In genomic region chr20:63691711-63692435, GRCh38 we compare ENCODE assay signal across 13 cellular contexts. TPM values are rescaled to one million over a fixed set of nuclear protein-coding genes. Genes with fewer than 3 reads are reported as not detected.
DNase-seq lines count a peak whose midpoint lies in the region; TF ChIP-seq lines count a peak whose summit lies in the region.
"Had no signal": no experiment of that assay in that cellular context is flagged by ENCODE, and none has a peak within 500 bp of the region (broad histone marks: within the 10 kb centered on the region; RNA-seq: fewer than 3 reads in every experiment).

No MANE protein-coding gene starts in this region.

- no peak overlapping the region for H2BK12ac ChIP-seq in mesenchymal stem cell (ENCODE audit: low read length in 2 of 2)

- peak overlapping the region; percentile 16 for H4K91ac ChIP-seq in mesenchymal stem cell (ENCODE audit: low read length)

- peak overlapping the region in 4 of 11 experiments; percentile 3 to 50 (median 34); a peak in 4 of 22 replicates for H3K9ac ChIP-seq in BLaER1 treated with 17β-estradiol and CSF1 and Interleukin-3, amounts not matched to agents 10 nM and 100 nM
- H3K9ac ChIP-seq in mesenchymal stem cell (ENCODE audit: low read length) = no peak overlapping the region

- H2BK120ac ChIP-seq in mesenchymal stem cell (ENCODE audit: low read depth, low read length) = no peak overlapping the region

- no peak overlapping the region for H3K4me3 ChIP-seq in BLaER1 treated with 17β-estradiol and CSF1 and Interleukin-3, amounts not matched to agents 10 nM and 100 nM
- H3K4me3 ChIP-seq in PC-9 (no peak overlapping the region), mesenchymal stem cell (ENCODE audit: insufficient read depth in 1 of 2, low read depth in 1 of 2, low read length in 2 of 2) (no peak overlapping the region)

- H2BK5ac ChIP-seq in mesenchymal stem cell (ENCODE audit: low read depth, low read length, poor library complexity, severe bottlenecking) = no peak overlapping the region

- CTCF ChIA-PET in PC-9 (lab: Charles Lee) = interaction anchor here (0.6 kb wide), 1 partner anchor 102 kb away, joined by 5 read pairs; no protein-coding TSS in a partner anchor

- peaks cover 37% of the 10 kb centered on the region for H3F3A ChIP-seq in PC-9 (ENCODE audit: insufficient read depth, low read depth)

- no peaks in the 10 kb centered on the region for H3K9me3 ChIP-seq in BLaER1 treated with 17β-estradiol and CSF1 and Interleukin-3, amounts not matched to agents 10 nM and 100 nM (replicated peaks in 1 of 11)
- H3K9me3 ChIP-seq in PC-9 (ENCODE audit: insufficient read depth, low read depth) = no peaks in the 10 kb centered on the region
- no peaks in the 10 kb centered on the region for H3K9me3 ChIP-seq in mesenchymal stem cell (ENCODE audit: control insufficient read depth, low read length)

- BruUV-seq in PC-9 (replicated peaks; lab: Mats Ljungman, UMichigan) = no TSS peak

- H4K8ac ChIP-seq in mesenchymal stem cell (ENCODE audit: low read length) = no peak overlapping the region

- peaks cover 8% of the 10 kb centered on the region for H3K79me1 ChIP-seq in mesenchymal stem cell (replicated peaks; ENCODE audit: low read length, poor library complexity, severe bottlenecking)

- no peak for DNase-seq in PC-9
- no peak for DNase-seq in mesenchymal stem cell
- DNase-seq in activated CD8-positive, alpha-beta memory T cell treated with anti-CD3 and anti-CD28 coated beads for 24 hours = no peak
- no peak for DNase-seq in CD1c-positive myeloid dendritic cell (ENCODE audit: extremely low spot score)
- no peak for DNase-seq in SIG-M5 (lab: John Stamatoyannopoulos, UW)
- DNase-seq: caudate nucleus; CD4-positive, alpha-beta memory T cell; NCI-H1092; NCI-H446 treated with DMSO at 0.1 percent for 48 hours; SHP77; stimulated activated CD4-positive, alpha-beta T cell treated with anti-CD3 and anti-CD28 coated beads, Interleukin-12 subunit alpha, Interleukin-12 subunit beta, amount 100 ng/mL, for 4 hours; stimulated activated CD8-positive, alpha-beta memory T cell treated with anti-CD3 and anti-CD28 coated beads, Interleukin-4, amount 100 ng/mL, for 48 hours had no signal

- H3K23ac ChIP-seq in mesenchymal stem cell (ENCODE audit: low read length in 2 of 2) = no peak overlapping the region

- no peak overlapping the region for H3K4ac ChIP-seq in mesenchymal stem cell (ENCODE audit: low read depth in 1 of 2, low read length in 2 of 2)

- no peaks in the 10 kb centered on the region for H3K79me2 ChIP-seq in PC-9 (ENCODE audit: low read depth)

- peaks cover 0 to 23% (median 5%) of the 10 kb centered on the region in 11 experiments; a peak in 9 of 22 replicates for H3K36me3 ChIP-seq in BLaER1 treated with 17β-estradiol and CSF1 and Interleukin-3, amounts not matched to agents 10 nM and 100 nM
- H3K36me3 ChIP-seq in PC-9 (ENCODE audit: low read depth) (no peaks in the 10 kb centered on the region), mesenchymal stem cell (ENCODE audit: control insufficient read depth in 1 of 2, insufficient read depth in 2 of 2, low read depth in 1 of 2, low read length in 2 of 2) (peaks cover 4 to 63% of the 10 kb centered on the region in 2 experiments)

- peaks cover under 1 to 60% (median 31%) of the 10 kb centered on the region in 11 experiments; a peak in 21 of 22 replicates for H4K20me1 ChIP-seq in BLaER1 treated with 17β-estradiol and CSF1 and Interleukin-3, amounts not matched to agents 10 nM and 100 nM
- no peaks in the 10 kb centered on the region for H4K20me1 ChIP-seq in PC-9 (ENCODE audit: insufficient read depth)

- H3K27ac ChIP-seq in BLaER1 treated with 17β-estradiol and CSF1 and Interleukin-3, amounts not matched to agents 10 nM and 100 nM = no peak overlapping the region
- H3K27ac ChIP-seq in PC-9 (0 out of 2 replicates have a peak overlapping the region, but pooled peaks have one; percentile 23), mesenchymal stem cell (ENCODE audit: low read length, poor library complexity, severe bottlenecking) (no peak overlapping the region)

- H2AK5ac ChIP-seq in mesenchymal stem cell (ENCODE audit: low read length, severe bottlenecking) = no peak overlapping the region

- H3K4me2 ChIP-seq in BLaER1 treated with 17β-estradiol and CSF1 and Interleukin-3, amounts not matched to agents 10 nM and 100 nM = peak overlapping the region; percentile 23 to 66 (median 54); a peak in 21 of 22 replicates
- peak overlapping the region; percentile 37; the same call in 1 of the 2 replicates for H3K4me2 ChIP-seq in PC-9
- no peak overlapping the region for H3K4me2 ChIP-seq in mesenchymal stem cell (ENCODE audit: low read length, poor library complexity, severe bottlenecking)

- H2AFZ ChIP-seq in PC-9 (no peak overlapping the region), mesenchymal stem cell (ENCODE audit: low read depth, low read length) (no peak overlapping the region)

- TF ChIP-seq CTCF in PC-9 (conservative IDR thresholded peaks at IDR 0.05) = no peak

- H3K4me1 ChIP-seq in BLaER1 treated with 17β-estradiol and CSF1 and Interleukin-3, amounts not matched to agents 10 nM and 100 nM = peaks cover 46 to 59% (median 52%) of the 10 kb centered on the region in 10 experiments
- peaks cover 31% of the 10 kb centered on the region for H3K4me1 ChIP-seq in PC-9 (replicated peaks; ENCODE audit: insufficient read depth)
- H3K4me1 ChIP-seq in mesenchymal stem cell (ENCODE audit: control insufficient read depth, insufficient read depth, low read depth, low read length) = peaks cover 42% of the 10 kb centered on the region

- POLR2A ChIA-PET in PC-9 (lab: Charles Lee; ENCODE audit: unreplicated experiment) = no interaction called here

- intact Hi-C loops in PC-9 (cut with micrococcal nuclease; ENCODE audit: unreplicated experiment) = no loop called here

- H3K27me3 ChIP-seq in BLaER1 treated with 17β-estradiol and CSF1 and Interleukin-3, amounts not matched to agents 10 nM and 100 nM = no peaks in the 10 kb centered on the region
- H3K27me3 ChIP-seq in PC-9 (ENCODE audit: insufficient read depth, low read depth) (no peaks in the 10 kb centered on the region), mesenchymal stem cell (ENCODE audit: control insufficient read depth in 1 of 2, insufficient read depth in 1 of 2, low read length in 2 of 2) (no peaks in the 10 kb centered on the region)

- no peaks in the 10 kb centered on the region for H3K9me2 ChIP-seq in PC-9 (ENCODE audit: insufficient read depth)

- H3K14ac ChIP-seq in mesenchymal stem cell (ENCODE audit: low read length in 2 of 2) = no peak overlapping the region

- 95% methylated on average over 17 of the region's 21 CpGs for WGBS in mesenchymal stem cell

- no peak overlapping the region for H2BK15ac ChIP-seq in mesenchymal stem cell (ENCODE audit: low read depth, poor library complexity, severe bottlenecking)

- H3K18ac ChIP-seq in mesenchymal stem cell (ENCODE audit: low read depth in 1 of 2, low read length in 2 of 2) = no peak overlapping the region

RNA-seq across cellular contexts. Expression of gene TNFRSF6B, which starts 4.6 kb away (rescaled TPM):
- not detected in 2 replicates for total RNA-seq in PC-9 (2021)
- 23.7 TPM for polyA plus RNA-seq in mesenchymal stem cell (2013, experiment 1 of 2)
- 23.9 TPM for polyA plus RNA-seq in mesenchymal stem cell (2013, experiment 2 of 2)
- total RNA-seq: CD4-positive, alpha-beta memory T cell had no signal
- polyA plus RNA-seq: CD4-positive, alpha-beta memory T cell had no signal

RNA-seq across cellular contexts. Expression of gene ARFRP1, which starts 15.9 kb away (rescaled TPM):
- total RNA-seq in PC-9 (2021) = 59.1 and 71.1 TPM in 2 replicates
- 13.5 TPM for polyA plus RNA-seq in mesenchymal stem cell (2013, experiment 1 of 2)
- polyA plus RNA-seq in mesenchymal stem cell (2013, experiment 2 of 2) = 14.0 TPM

RNA-seq across cellular contexts. Expression of gene ZGPAT, which starts 16.0 kb away (rescaled TPM):
- 27.2 and 31.4 TPM in 2 replicates for total RNA-seq in PC-9 (2021)
- polyA plus RNA-seq in mesenchymal stem cell (2013, experiment 1 of 2) = 11.5 TPM
- 11.8 TPM for polyA plus RNA-seq in mesenchymal stem cell (2013, experiment 2 of 2)

RNA-seq across cellular contexts. Expression of gene RTEL1, which starts 33.8 kb away (rescaled TPM):
- total RNA-seq in PC-9 (2021) = 36.0 and 37.4 TPM in 2 replicates
- 9.2 TPM for polyA plus RNA-seq in mesenchymal stem cell (2013, experiment 1 of 2)
- polyA plus RNA-seq in mesenchymal stem cell (2013, experiment 2 of 2) = 9.3 TPM

RNA-seq across cellular contexts. Expression of gene STMN3, which starts 38.6 kb away (rescaled TPM):
- 24.3 and 24.4 TPM in 2 replicates for total RNA-seq in PC-9 (2021)
- 11.7 TPM for polyA plus RNA-seq in mesenchymal stem cell (2013, experiment 1 of 2)
- polyA plus RNA-seq in mesenchymal stem cell (2013, experiment 2 of 2) = 12.0 TPM
